In genomic region chrX:55149242-55149641, GRCh38 we compare ENCODE assay signal across 15 cellular contexts.
"Had no signal": no experiment of that assay in that cellular context is flagged by ENCODE, and none has a peak within 500 bp of the region (broad histone marks: within the 10 kb centered on the region; RNA-seq: fewer than 3 reads in every experiment).

No MANE protein-coding gene starts in this region.

- H3K4me1 Mint-ChIP-seq: immature natural killer cell; naive thymus-derived CD8-positive, alpha-beta T cell had no signal

- H3K27ac ChIP-seq: colonic mucosa, gastroesophageal sphincter, neutrophil had no signal

- ATAC-seq: esophagus mucosa; gastroesophageal sphincter; naive thymus-derived CD8-positive, alpha-beta T cell had no signal

- H3K4me3 ChIP-seq: colonic mucosa, gastroesophageal sphincter, smooth muscle cell had no signal

- DNase-seq: cerebellar nuclear complex; colonic mucosa; dermis blood vessel endothelial cell; glutamatergic neuron; immature natural killer cell; mammary epithelial cell; naive thymus-derived CD8-positive, alpha-beta T cell; stimulated activated CD4-positive, alpha-beta T cell treated with anti-CD3 and anti-CD28 coated beads, Interleukin-2, amount 100 ng/mL, for 48 hours; stimulated activated naive CD4-positive, alpha-beta T cell treated with Interleukin-2 at 50 U/mL for 16 hours; trophoblast cell had no signal

- H3K9me3 Mint-ChIP-seq: immature natural killer cell; naive thymus-derived CD8-positive, alpha-beta T cell had no signal

- H3K4me2 ChIP-seq: smooth muscle cell had no signal

- H3K27me3 Mint-ChIP-seq: naive thymus-derived CD8-positive, alpha-beta T cell had no signal

- H3K27me3 ChIP-seq: colonic mucosa, gastroesophageal sphincter, neutrophil had no signal

- H3K36me3 ChIP-seq: colonic mucosa, neutrophil had no signal

- H3K9me3 ChIP-seq: colonic mucosa, gastroesophageal sphincter, neutrophil had no signal

- H3K4me1 ChIP-seq: colonic mucosa, gastroesophageal sphincter had no signal

- H3K4me3 Mint-ChIP-seq: immature natural killer cell; naive thymus-derived CD8-positive, alpha-beta T cell had no signal

- FAIRE-seq: keratinocyte had no signal

- H3K27ac Mint-ChIP-seq: immature natural killer cell; naive thymus-derived CD8-positive, alpha-beta T cell had no signal
